ENCODE assay signal across 1 cellular context in genomic region chr17:55264640-55265298, GRCh38.
A peak's percentile ranks its signal among the peaks of the same experiment; 100 is the strongest.
TF ChIP-seq lines count a peak whose summit lies in the region.

Gene HLF (plus strand): TSS chr17:55264960. CDS start chr17:55265485, 525 bp downstream.

TF ChIP-seq in HepG2, 621 proteins besides CTCF, POLR2A, EP300 and RAD21 (continued from another document and continues in another):
- no peak for TF ChIP-seq ZNF318 (CRISPR knock-in tag; IDR thresholded peaks at IDR 0.05)
- TF ChIP-seq ZNF781 (CRISPR knock-in tag; IDR thresholded peaks at IDR 0.05; ENCODE audit: borderline replicate concordance, not compliant biosample characterization): no peak
- peak; percentile 71 for TF ChIP-seq IKZF4 (CRISPR knock-in tag; IDR thresholded peaks at IDR 0.05; ENCODE audit: borderline replicate concordance, low read depth, not compliant biosample characterization)
- no peak; the same call in 1 of the 2 replicates for TF ChIP-seq ZSCAN20 (CRISPR knock-in tag; IDR thresholded peaks at IDR 0.05; ENCODE audit: borderline replicate concordance)
- TF ChIP-seq NBN (conservative IDR thresholded peaks at IDR 0.05): no peak
- no peak for TF ChIP-seq SMARCE1 (IDR thresholded peaks at IDR 0.05; ENCODE audit: borderline replicate concordance)
- TF ChIP-seq SRY (CRISPR knock-in tag; IDR thresholded peaks at IDR 0.05): peak; percentile 53; the same call in 1 of the 2 replicates
- TF ChIP-seq GTF3A (CRISPR knock-in tag; conservative IDR thresholded peaks at IDR 0.05): no peak
- TF ChIP-seq HMGA1 (CRISPR knock-in tag; conservative IDR thresholded peaks at IDR 0.05): no peak
- TF ChIP-seq PRDM10 (CRISPR knock-in tag; IDR thresholded peaks at IDR 0.05; ENCODE audit: low read depth): no peak
- no peak for TF ChIP-seq TCF7L2 (IDR thresholded peaks at IDR 0.05; ENCODE audit: low read depth, low read length)
- TF ChIP-seq MAX (IDR thresholded peaks at IDR 0.05): peak; percentile 97
- no peak for TF ChIP-seq ZGPAT (CRISPR knock-in tag; IDR thresholded peaks at IDR 0.05)
- TF ChIP-seq ZBTB26 (CRISPR knock-in tag; IDR thresholded peaks at IDR 0.05; ENCODE audit: borderline replicate concordance): no peak; the same call in 1 of the 2 replicates
- TF ChIP-seq ZSCAN25 (CRISPR knock-in tag; IDR thresholded peaks at IDR 0.05): no peak; the same call in 1 of the 2 replicates
- no peak for TF ChIP-seq ZNF609 (CRISPR knock-in tag; IDR thresholded peaks at IDR 0.05; ENCODE audit: borderline replicate concordance)
- no peak for TF ChIP-seq ZNF674 (CRISPR knock-in tag; IDR thresholded peaks at IDR 0.05; ENCODE audit: low read depth)
- TF ChIP-seq ZBED4 (CRISPR knock-in tag; IDR thresholded peaks at IDR 0.05; ENCODE audit: borderline replicate concordance): no peak
- TF ChIP-seq TCF12 (IDR thresholded peaks at IDR 0.05): no peak
- TF ChIP-seq TCF12 (CRISPR knock-in tag; IDR thresholded peaks at IDR 0.05): no peak
- no peak for TF ChIP-seq ZNF557 (CRISPR knock-in tag; IDR thresholded peaks at IDR 0.05)
- no peak for TF ChIP-seq PBX2 (CRISPR knock-in tag; IDR thresholded peaks at IDR 0.05)
